Comparison of ENCODE assay signal across 1 cellular context in genomic region chr10:69055241-69055640, GRCh38.
TF ChIP-seq lines count a peak whose summit lies in the region.

No MANE protein-coding gene starts in this region.

TF ChIP-seq in GM12878, 131 proteins besides CTCF, POLR2A, EP300 and RAD21 (continued from another document):
- 0 out of 2 replicates have a peak, but pooled peaks have one; percentile 9 for TF ChIP-seq NBN (IDR thresholded peaks at IDR 0.05)
- no peak for TF ChIP-seq CREM (IDR thresholded peaks at IDR 0.05; ENCODE audit: low read depth)
- TF ChIP-seq ZBED1 (IDR thresholded peaks at IDR 0.05; ENCODE audit: borderline replicate concordance), result peak; percentile 37; the same call in 1 of the 2 replicates
- TF ChIP-seq MXI1 (IDR thresholded peaks at IDR 0.05; ENCODE audit: low read depth, low read length), result no peak
- TF ChIP-seq, protein P1, sequence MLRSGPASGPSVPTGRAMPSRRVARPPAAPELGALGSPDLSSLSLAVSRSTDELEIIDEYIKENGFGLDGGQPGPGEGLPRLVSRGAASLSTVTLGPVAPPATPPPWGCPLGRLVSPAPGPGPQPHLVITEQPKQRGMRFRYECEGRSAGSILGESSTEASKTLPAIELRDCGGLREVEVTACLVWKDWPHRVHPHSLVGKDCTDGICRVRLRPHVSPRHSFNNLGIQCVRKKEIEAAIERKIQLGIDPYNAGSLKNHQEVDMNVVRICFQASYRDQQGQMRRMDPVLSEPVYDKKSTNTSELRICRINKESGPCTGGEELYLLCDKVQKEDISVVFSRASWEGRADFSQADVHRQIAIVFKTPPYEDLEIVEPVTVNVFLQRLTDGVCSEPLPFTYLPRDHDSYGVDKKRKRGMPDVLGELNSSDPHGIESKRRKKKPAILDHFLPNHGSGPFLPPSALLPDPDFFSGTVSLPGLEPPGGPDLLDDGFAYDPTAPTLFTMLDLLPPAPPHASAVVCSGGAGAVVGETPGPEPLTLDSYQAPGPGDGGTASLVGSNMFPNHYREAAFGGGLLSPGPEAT (IDR thresholded peaks at IDR 0.05; ENCODE audit: low read depth), result no peak
- peak; percentile 42; the same call in 1 of the 2 replicates for TF ChIP-seq BCL11A (IDR thresholded peaks at IDR 0.05; ENCODE audit: low read depth, low read length)
- peak; percentile 40 for TF ChIP-seq PKNOX1 (IDR thresholded peaks at IDR 0.05)
- TF ChIP-seq BRCA1 (IDR thresholded peaks at IDR 0.05; ENCODE audit: low read depth, low read length), result no peak
- no peak for TF ChIP-seq CBX3 (IDR thresholded peaks at IDR 0.05; ENCODE audit: borderline replicate concordance, low read depth)
- TF ChIP-seq, protein P2, sequence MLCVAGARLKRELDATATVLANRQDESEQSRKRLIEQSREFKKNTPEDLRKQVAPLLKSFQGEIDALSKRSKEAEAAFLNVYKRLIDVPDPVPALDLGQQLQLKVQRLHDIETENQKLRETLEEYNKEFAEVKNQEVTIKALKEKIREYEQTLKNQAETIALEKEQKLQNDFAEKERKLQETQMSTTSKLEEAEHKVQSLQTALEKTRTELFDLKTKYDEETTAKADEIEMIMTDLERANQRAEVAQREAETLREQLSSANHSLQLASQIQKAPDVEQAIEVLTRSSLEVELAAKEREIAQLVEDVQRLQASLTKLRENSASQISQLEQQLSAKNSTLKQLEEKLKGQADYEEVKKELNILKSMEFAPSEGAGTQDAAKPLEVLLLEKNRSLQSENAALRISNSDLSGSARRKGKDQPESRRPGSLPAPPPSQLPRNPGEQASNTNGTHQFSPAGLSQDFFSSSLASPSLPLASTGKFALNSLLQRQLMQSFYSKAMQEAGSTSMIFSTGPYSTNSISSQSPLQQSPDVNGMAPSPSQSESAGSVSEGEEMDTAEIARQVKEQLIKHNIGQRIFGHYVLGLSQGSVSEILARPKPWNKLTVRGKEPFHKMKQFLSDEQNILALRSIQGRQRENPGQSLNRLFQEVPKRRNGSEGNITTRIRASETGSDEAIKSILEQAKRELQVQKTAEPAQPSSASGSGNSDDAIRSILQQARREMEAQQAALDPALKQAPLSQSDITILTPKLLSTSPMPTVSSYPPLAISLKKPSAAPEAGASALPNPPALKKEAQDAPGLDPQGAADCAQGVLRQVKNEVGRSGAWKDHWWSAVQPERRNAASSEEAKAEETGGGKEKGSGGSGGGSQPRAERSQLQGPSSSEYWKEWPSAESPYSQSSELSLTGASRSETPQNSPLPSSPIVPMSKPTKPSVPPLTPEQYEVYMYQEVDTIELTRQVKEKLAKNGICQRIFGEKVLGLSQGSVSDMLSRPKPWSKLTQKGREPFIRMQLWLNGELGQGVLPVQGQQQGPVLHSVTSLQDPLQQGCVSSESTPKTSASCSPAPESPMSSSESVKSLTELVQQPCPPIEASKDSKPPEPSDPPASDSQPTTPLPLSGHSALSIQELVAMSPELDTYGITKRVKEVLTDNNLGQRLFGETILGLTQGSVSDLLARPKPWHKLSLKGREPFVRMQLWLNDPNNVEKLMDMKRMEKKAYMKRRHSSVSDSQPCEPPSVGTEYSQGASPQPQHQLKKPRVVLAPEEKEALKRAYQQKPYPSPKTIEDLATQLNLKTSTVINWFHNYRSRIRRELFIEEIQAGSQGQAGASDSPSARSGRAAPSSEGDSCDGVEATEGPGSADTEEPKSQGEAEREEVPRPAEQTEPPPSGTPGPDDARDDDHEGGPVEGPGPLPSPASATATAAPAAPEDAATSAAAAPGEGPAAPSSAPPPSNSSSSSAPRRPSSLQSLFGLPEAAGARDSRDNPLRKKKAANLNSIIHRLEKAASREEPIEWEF (IDR thresholded peaks at IDR 0.05; ENCODE audit: insufficient replicate concordance, low read depth, low read length), result peak; percentile 77
- TF ChIP-seq, protein P3, sequence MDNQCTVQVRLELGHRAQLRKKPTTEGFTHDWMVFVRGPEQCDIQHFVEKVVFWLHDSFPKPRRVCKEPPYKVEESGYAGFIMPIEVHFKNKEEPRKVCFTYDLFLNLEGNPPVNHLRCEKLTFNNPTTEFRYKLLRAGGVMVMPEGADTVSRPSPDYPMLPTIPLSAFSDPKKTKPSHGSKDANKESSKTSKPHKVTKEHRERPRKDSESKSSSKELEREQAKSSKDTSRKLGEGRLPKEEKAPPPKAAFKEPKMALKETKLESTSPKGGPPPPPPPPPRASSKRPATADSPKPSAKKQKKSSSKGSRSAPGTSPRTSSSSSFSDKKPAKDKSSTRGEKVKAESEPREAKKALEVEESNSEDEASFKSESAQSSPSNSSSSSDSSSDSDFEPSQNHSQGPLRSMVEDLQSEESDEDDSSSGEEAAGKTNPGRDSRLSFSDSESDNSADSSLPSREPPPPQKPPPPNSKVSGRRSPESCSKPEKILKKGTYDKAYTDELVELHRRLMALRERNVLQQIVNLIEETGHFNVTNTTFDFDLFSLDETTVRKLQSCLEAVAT (IDR thresholded peaks at IDR 0.05), result peak; percentile 27; the same call in 1 of the 2 replicates
- no peak for TF ChIP-seq SP1 (IDR thresholded peaks at IDR 0.05; ENCODE audit: low read depth, low read length)
- no peak for TF ChIP-seq FOS (IDR thresholded peaks at IDR 0.05; ENCODE audit: borderline replicate concordance, extremely low read depth, insufficient read length)
- no peak for TF ChIP-seq SREBF1 (IDR thresholded peaks at IDR 0.05; ENCODE audit: low read length)
- TF ChIP-seq, protein P4, sequence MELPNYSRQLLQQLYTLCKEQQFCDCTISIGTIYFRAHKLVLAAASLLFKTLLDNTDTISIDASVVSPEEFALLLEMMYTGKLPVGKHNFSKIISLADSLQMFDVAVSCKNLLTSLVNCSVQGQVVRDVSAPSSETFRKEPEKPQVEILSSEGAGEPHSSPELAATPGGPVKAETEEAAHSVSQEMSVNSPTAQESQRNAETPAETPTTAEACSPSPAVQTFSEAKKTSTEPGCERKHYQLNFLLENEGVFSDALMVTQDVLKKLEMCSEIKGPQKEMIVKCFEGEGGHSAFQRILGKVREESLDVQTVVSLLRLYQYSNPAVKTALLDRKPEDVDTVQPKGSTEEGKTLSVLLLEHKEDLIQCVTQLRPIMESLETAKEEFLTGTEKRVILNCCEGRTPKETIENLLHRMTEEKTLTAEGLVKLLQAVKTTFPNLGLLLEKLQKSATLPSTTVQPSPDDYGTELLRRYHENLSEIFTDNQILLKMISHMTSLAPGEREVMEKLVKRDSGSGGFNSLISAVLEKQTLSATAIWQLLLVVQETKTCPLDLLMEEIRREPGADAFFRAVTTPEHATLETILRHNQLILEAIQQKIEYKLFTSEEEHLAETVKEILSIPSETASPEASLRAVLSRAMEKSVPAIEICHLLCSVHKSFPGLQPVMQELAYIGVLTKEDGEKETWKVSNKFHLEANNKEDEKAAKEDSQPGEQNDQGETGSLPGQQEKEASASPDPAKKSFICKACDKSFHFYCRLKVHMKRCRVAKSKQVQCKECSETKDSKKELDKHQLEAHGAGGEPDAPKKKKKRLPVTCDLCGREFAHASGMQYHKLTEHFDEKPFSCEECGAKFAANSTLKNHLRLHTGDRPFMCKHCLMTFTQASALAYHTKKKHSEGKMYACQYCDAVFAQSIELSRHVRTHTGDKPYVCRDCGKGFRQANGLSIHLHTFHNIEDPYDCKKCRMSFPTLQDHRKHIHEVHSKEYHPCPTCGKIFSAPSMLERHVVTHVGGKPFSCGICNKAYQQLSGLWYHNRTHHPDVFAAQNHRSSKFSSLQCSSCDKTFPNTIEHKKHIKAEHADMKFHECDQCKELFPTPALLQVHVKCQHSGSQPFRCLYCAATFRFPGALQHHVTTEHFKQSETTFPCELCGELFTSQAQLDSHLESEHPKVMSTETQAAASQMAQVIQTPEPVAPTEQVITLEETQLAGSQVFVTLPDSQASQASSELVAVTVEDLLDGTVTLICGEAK (IDR thresholded peaks at IDR 0.05; ENCODE audit: borderline replicate concordance), result no peak
- TF ChIP-seq, protein P5, sequence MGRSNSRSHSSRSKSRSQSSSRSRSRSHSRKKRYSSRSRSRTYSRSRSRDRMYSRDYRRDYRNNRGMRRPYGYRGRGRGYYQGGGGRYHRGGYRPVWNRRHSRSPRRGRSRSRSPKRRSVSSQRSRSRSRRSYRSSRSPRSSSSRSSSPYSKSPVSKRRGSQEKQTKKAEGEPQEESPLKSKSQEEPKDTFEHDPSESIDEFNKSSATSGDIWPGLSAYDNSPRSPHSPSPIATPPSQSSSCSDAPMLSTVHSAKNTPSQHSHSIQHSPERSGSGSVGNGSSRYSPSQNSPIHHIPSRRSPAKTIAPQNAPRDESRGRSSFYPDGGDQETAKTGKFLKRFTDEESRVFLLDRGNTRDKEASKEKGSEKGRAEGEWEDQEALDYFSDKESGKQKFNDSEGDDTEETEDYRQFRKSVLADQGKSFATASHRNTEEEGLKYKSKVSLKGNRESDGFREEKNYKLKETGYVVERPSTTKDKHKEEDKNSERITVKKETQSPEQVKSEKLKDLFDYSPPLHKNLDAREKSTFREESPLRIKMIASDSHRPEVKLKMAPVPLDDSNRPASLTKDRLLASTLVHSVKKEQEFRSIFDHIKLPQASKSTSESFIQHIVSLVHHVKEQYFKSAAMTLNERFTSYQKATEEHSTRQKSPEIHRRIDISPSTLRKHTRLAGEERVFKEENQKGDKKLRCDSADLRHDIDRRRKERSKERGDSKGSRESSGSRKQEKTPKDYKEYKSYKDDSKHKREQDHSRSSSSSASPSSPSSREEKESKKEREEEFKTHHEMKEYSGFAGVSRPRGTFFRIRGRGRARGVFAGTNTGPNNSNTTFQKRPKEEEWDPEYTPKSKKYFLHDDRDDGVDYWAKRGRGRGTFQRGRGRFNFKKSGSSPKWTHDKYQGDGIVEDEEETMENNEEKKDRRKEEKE (IDR thresholded peaks at IDR 0.05), result no peak
- TF ChIP-seq NR2F1 (conservative IDR thresholded peaks at IDR 0.05), result peak; percentile 83
